In genomic region chr14:32560213-32560857, GRCh38 we compare ENCODE assay signal across 8 cellular contexts.
DNase-seq lines count a peak whose midpoint lies in the region; ATAC-seq and TF ChIP-seq lines count a peak whose summit lies in the region.

No MANE protein-coding gene starts in this region.

- H3K9me3 Mint-ChIP-seq in brain = no peaks in the 10 kb centered on the region

- DNase-seq in DND-41 = peak; percentile 61
- DNase-seq in LHCN-M2 (ENCODE audit: low read depth) = peak; percentile 84
- DNase-seq in OCI-M1 (lab: John Stamatoyannopoulos, UW) = peak; percentile 65
- DNase-seq in iPS DF 4.7 (ENCODE audit: extremely low read depth, low spot score) = peak; percentile 56
- no peak for DNase-seq in cortex of kidney (lab: John Stamatoyannopoulos, UW)

- H3K79me2 ChIP-seq in DND-41 (ENCODE audit: insufficient read depth, low read length) = no peaks in the 10 kb centered on the region

- H3K4me3 Mint-ChIP-seq in brain = no peak overlapping the region

- H3K4me2 ChIP-seq in DND-41 (ENCODE audit: insufficient read depth, low read length) (no peak overlapping the region), skeletal muscle satellite cell (ENCODE audit: low read length) (peak overlapping the region; percentile 29)

- no peak overlapping the region for H3K9ac ChIP-seq in DND-41 (ENCODE audit: low read depth, low read length)
- peak overlapping the region; percentile 22 for H3K9ac ChIP-seq in skeletal muscle satellite cell (ENCODE audit: low read depth, low read length)

- no peak overlapping the region for H2AFZ ChIP-seq in DND-41 (ENCODE audit: low read depth, low read length)

- no peak overlapping the region for H3K4me3 ChIP-seq in DND-41 (ENCODE audit: low read depth in 1 of 2, low read length in 2 of 2)
- no peak overlapping the region for H3K4me3 ChIP-seq in skeletal muscle satellite cell (ENCODE audit: low read length)

- peaks cover 12% of the 10 kb centered on the region for H3K36me3 Mint-ChIP-seq in brain

- ATAC-seq in DND-41 (ENCODE audit: insufficient read depth, low read depth) (peak; percentile 65), GM21515 (IDR thresholded peaks at IDR 0.05; ENCODE audit: unreplicated experiment) (peak; percentile 64)

- peaks cover 18% of the 10 kb centered on the region for H3K4me1 Mint-ChIP-seq in brain

- TF ChIP-seq CTCF in DND-41 (IDR thresholded peaks at IDR 0.05; ENCODE audit: borderline replicate concordance, extremely low read depth, low read length, poor library complexity, severe bottlenecking) (peak; percentile 98), brain (conservative IDR thresholded peaks at IDR 0.05) (peak; percentile 80 to 92)

- H3K36me3 ChIP-seq in DND-41 (ENCODE audit: insufficient read depth, low read length) (no peaks in the 10 kb centered on the region), skeletal muscle satellite cell (ENCODE audit: insufficient read depth, low read length) (no peaks in the 10 kb centered on the region)

- H4K20me1 ChIP-seq in DND-41 (ENCODE audit: insufficient read depth, low read length) = no peaks in the 10 kb centered on the region

- H3K9me3 ChIP-seq in DND-41 (ENCODE audit: insufficient read depth, low read length, severe bottlenecking) = no peaks in the 10 kb centered on the region
- no peaks in the 10 kb centered on the region for H3K9me3 ChIP-seq in skeletal muscle satellite cell (replicated peaks; ENCODE audit: low read length)

- peaks cover 2% of the 10 kb centered on the region for H3K27me3 ChIP-seq in DND-41 (ENCODE audit: insufficient read depth, low read length, poor library complexity)
- no peaks in the 10 kb centered on the region for H3K27me3 ChIP-seq in skeletal muscle satellite cell (ENCODE audit: control insufficient read depth, insufficient read depth, low read length)

- peaks cover 19% of the 10 kb centered on the region for H3K4me1 ChIP-seq in DND-41 (ENCODE audit: insufficient read depth, low read length)
- H3K4me1 ChIP-seq in skeletal muscle satellite cell (ENCODE audit: control insufficient read depth, insufficient read depth, low read length) = peaks cover 27% of the 10 kb centered on the region

- H3K27ac ChIP-seq in DND-41 (ENCODE audit: low read length) = no peak overlapping the region

- no peaks in the 10 kb centered on the region for H3K27me3 Mint-ChIP-seq in brain

- H3K27ac Mint-ChIP-seq in brain = no peak overlapping the region
